In the genomic region with DNA sequence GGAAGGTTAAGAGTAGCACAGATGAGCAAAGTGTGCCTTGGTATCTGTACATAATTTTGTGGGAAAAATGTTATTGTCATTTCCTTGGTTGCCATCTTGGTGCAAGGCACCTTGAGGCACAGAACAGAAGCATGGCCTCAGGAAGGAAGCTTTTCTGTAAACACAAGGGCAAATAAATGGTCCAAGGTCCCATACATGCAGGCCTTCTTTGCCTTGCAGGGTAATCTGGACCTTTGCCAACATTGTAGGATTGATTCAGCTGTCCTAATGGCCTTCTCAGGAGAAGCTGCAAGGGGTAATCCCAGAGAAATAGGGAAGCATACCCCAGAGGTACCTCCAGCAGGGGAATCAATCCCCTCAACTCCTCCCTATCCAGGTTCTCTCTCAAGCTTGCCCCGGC, we compare ENCODE assay signal across 30 cellular contexts. TPM values are rescaled to one million over a fixed set of nuclear protein-coding genes. Genes with fewer than 3 reads are reported as not detected.
"Had no signal": no experiment of that assay in that cellular context is flagged by ENCODE, and none has a peak within 500 bp of the region (broad histone marks: within the 10 kb centered on the region; RNA-seq: fewer than 3 reads in every experiment).

No MANE protein-coding gene starts in this region.

- H3K27ac ChIP-seq: stomach, suprapubic skin, testis, thoracic aorta, thyroid gland, tibial artery, tibial nerve, transverse colon, upper lobe of left lung, upper lobe of right lung, uterus, vagina had no signal

- FAIRE-seq: urothelium cell line had no signal

- DNase-seq: stimulated activated CD4-positive, alpha-beta T cell treated with anti-CD3 and anti-CD28 coated beads, Interleukin-2, amount 100 ng/mL, for 48 hours; stimulated activated CD4-positive, alpha-beta T cell treated with anti-CD3 and anti-CD28 coated beads, Interleukin-4, amount 100 ng/mL, for 1 hour; stimulated activated CD4-positive, alpha-beta T cell treated with anti-CD3 and anti-CD28 coated beads, Interleukin-4, amount 100 ng/mL, for 24 hours; stimulated activated CD4-positive, alpha-beta T cell treated with anti-CD3 and anti-CD28 coated beads, Interleukin-4, amount 100 ng/mL, for 4 hours; stimulated activated CD8-positive, alpha-beta memory T cell treated with anti-CD3 and anti-CD28 coated beads, Interleukin-4, amount 100 ng/mL, for 48 hours; stimulated activated naive B cell treated with anti-CD40 and anti-IgM and Interleukin-4, amounts not matched to agents 10 μg/mL and 1 μg/mL and 100 μg/mL, for 72 hours; stimulated activated naive CD4-positive, alpha-beta T cell; stimulated activated naive CD4-positive, alpha-beta T cell treated with Interleukin-2 at 50 U/mL for 16 hours; stimulated activated naive CD8-positive, alpha-beta T cell treated with anti-CD3 and anti-CD28 coated beads, Interleukin-15, amount 100 ng/mL, for 72 hours; stimulated activated naive CD8-positive, alpha-beta T cell treated with anti-CD3 and anti-CD28 coated beads, Interleukin-15, Interleukin-2, amounts not matched to agents 100 U/mL and 50 U/mL, for 24 hours; stomach; substantia nigra; testis; thyroid gland; tibial artery; transverse colon; trophoblast cell; upper lobe of left lung; upper lobe of right lung; uterus had no signal

- H3K4me1 ChIP-seq: stomach, suprapubic skin, testis, thyroid gland, tibial artery, tibial nerve, transverse colon, upper lobe of left lung, upper lobe of right lung, uterus, vagina had no signal

- H3K36me3 ChIP-seq: stomach, suprapubic skin, thoracic aorta, thyroid gland, transverse colon, upper lobe of left lung, upper lobe of right lung, uterus, vagina had no signal

- ATAC-seq: stimulated activated effector memory CD8-positive, alpha-beta T cell treated with anti-CD3 and anti-CD28 coated beads, Interleukin-12 subunit alpha, Interleukin-12 subunit beta, amount 100 ng/mL, for 72 hours; stimulated activated memory B cell treated with anti-CD40 and anti-IgM and Interleukin-4, amounts not matched to agents 10 μg/mL and 1 μg/mL and 100 μg/mL, for 72 hours; stimulated activated naive B cell treated with anti-CD40 and anti-IgM and Interleukin-4, amounts not matched to agents 10 μg/mL and 1 μg/mL and 100 μg/mL, for 72 hours; stimulated activated naive CD8-positive, alpha-beta T cell treated with anti-CD3 and anti-CD28 coated beads, Interleukin-15, amount 100 ng/mL, for 72 hours; stimulated activated naive CD8-positive, alpha-beta T cell treated with anti-CD3 and anti-CD28 coated beads, Interleukin-15, Interleukin-2, amounts not matched to agents 100 U/mL and 50 U/mL, for 24 hours; upper lobe of right lung had no signal

- H3K9me3 ChIP-seq: testis had no signal

- H3K27me3 ChIP-seq: stomach, suprapubic skin, testis, thyroid gland, tibial nerve, transverse colon, upper lobe of left lung, upper lobe of right lung, uterus, vagina had no signal

- H3K4me3 ChIP-seq: stomach, suprapubic skin, testis, thoracic aorta, thyroid gland, tibial artery, tibial nerve, transverse colon, upper lobe of left lung, upper lobe of right lung, uterus, vagina had no signal

RNA-seq across cellular contexts. Expression of gene ACER1, which starts 44.7 kb away (rescaled TPM):
- total RNA-seq: temporal lobe, thoracic aorta, tibial nerve, upper lobe of left lung, upper lobe of right lung, ureter, urinary bladder, vagina had no signal
